ENCODE assay signal across 18 cellular contexts in genomic region chr4:54773022-54773421, GRCh38.
"Had no signal": no experiment of that assay in that cellular context is flagged by ENCODE, and none has a peak within 500 bp of the region (broad histone marks: within the 10 kb centered on the region; RNA-seq: fewer than 3 reads in every experiment).

No MANE protein-coding gene starts in this region.

- H3K4me2 ChIP-seq: KMS-11, PC-9 had no signal

- H3K36me3 ChIP-seq: Peyer's patch, SJSA1 had no signal

- ATAC-seq: Right ventricle myocardium inferior had no signal

- DNase-seq: Kasumi-1, MM.1S, NCI-H1092 treated with DMSO at 0.1 percent for 48 hours, NCI-H1436, NCI-H187, NCI-H2029, NCI-H2081 treated with DMSO at 0.1 percent for 48 hours, NCI-H2227 treated with DMSO at 0.1 percent for 48 hours, NCI-H524, NCI-H526 treated with DMSO at 0.1 percent for 48 hours, NCI-H774, PC-9, Peyer's patch, SHP77 treated with DMSO at 0.1 percent for 48 hours had no signal

- H3K4me1 ChIP-seq: Peyer's patch, SJSA1 had no signal

- H3K9me3 ChIP-seq: Peyer's patch, SJSA1 had no signal

- H3K4me3 ChIP-seq: PC-9, Peyer's patch, SJSA1, SK-N-MC had no signal

- H3K27me3 ChIP-seq: Peyer's patch, SJSA1 had no signal

- H3K9ac ChIP-seq: KMS-11 had no signal

- H2AFZ ChIP-seq: PC-9 had no signal

- H3K27ac ChIP-seq: KMS-11, PC-9, Peyer's patch, SJSA1, SK-N-MC had no signal
